In the genomic region with DNA sequence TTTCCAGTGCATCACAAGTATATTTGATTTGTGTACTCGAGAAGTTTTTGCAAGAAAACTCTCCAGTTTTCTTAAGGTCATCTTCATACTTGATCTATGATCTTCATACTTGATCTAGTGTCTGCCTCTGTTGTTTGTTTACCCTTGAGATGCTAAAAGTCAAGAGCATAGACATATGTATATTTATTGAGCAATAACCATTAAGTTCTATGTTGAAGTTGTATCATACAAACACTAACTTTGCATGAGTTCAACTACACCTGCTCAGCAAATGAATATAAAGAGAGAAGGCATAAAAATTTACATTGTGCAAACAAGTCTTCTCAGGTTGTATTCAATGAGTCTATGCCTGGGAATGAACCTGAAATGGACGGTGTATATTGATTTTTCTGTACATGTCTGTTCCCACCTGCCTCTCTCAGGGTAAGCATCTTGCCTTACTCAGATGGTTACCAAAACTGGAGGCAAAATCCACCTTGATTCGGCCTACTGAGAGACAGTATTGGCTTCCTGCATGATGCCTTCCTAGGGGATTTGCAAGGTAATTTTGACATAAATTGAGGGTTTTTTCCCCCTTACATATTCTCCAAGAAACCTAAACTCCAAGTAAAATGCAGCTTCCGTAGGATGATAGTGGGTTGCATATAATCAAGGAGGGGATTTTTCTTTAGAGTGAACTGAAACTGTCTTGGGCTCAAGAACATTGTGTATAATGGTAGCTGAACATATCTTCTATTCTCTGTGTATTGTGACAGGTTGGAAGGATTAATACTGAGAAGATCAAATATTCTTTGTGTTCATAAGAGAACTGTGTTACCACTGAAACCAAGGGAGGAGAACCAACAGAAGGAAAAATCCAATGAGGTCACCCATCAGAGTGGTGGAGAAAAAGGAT, we compare ENCODE assay signal across 15 cellular contexts.
DNase-seq lines count a peak whose midpoint lies in the region; ATAC-seq, FAIRE-seq and TF ChIP-seq lines count a peak whose summit lies in the region.
"Had no signal": no experiment of that assay in that cellular context is flagged by ENCODE, and none has a peak within 500 bp of the region (broad histone marks: within the 10 kb centered on the region; RNA-seq: fewer than 3 reads in every experiment).

No MANE protein-coding gene starts in this region.

- WGBS in prostate gland = 86% methylated on average over 4 of the region's 4 CpGs

- intact Hi-C loops in prostate gland (cut with DNase I) = no loop called here

- no peak for TF ChIP-seq POLR2A in prostate gland (IDR thresholded peaks at IDR 0.05)

- H3K27ac ChIP-seq in 22Rv1 (0 out of 2 replicates have a peak overlapping the region, but pooled peaks have one; percentile 17), prostate gland (no peak overlapping the region)

- DNase-seq in NCI-H526 treated with DMSO at 0.1 percent for 48 hours (lab: John Stamatoyannopoulos, UW) = peak; percentile 94
- no peak for DNase-seq in prostate gland (ENCODE audit: low spot score)
- DNase-seq in NCI-H1417 treated with DMSO at 0.1 percent for 48 hours (lab: John Stamatoyannopoulos, UW) = no peak
- DNase-seq: activated CD4-positive, CD25-positive, alpha-beta regulatory T cell; activated CD8-positive, alpha-beta memory T cell treated with anti-CD3 and anti-CD28 coated beads, Interleukin-2, amount 10 ng/mL, durations not matched to agents 7 days and 5 days; DMS 273 treated with DMSO at 0.1 percent for 48 hours; occipital lobe; RPMI8226; stimulated activated naive CD8-positive, alpha-beta T cell treated with anti-CD3 and anti-CD28 coated beads, Interleukin-15, amount 100 ng/mL, for 72 hours had no signal

- TF ChIP-seq CTCF in 22Rv1 (IDR thresholded peaks at IDR 0.05) (no peak), prostate gland (IDR thresholded peaks at IDR 0.05) (no peak)

- H3K4me3 ChIP-seq in prostate gland = no peak overlapping the region
- H3K4me3 ChIP-seq: skin epidermis had no signal

- peak; percentile 82 for FAIRE-seq in islet of Langerhans (lab: Jason Lieb, UNC)

- H3K4me1 ChIP-seq in prostate gland (replicated peaks) = no peaks in the 10 kb centered on the region

- H3K9me3 ChIP-seq in prostate gland = no peaks in the 10 kb centered on the region

- ATAC-seq in GM18502 (IDR thresholded peaks at IDR 0.05; ENCODE audit: poor library complexity, unreplicated experiment) (peak; percentile 47), HG03045 (IDR thresholded peaks at IDR 0.05; ENCODE audit: unreplicated experiment) (no peak), HG02763 (IDR thresholded peaks at IDR 0.05; ENCODE audit: unreplicated experiment) (no peak)
- ATAC-seq: activated CD8-positive, alpha-beta memory T cell treated with anti-CD3 and anti-CD28 coated beads, Interleukin-2, amount 10 ng/mL, durations not matched to agents 7 days and 5 days had no signal

- no peaks in the 10 kb centered on the region for H3K36me3 ChIP-seq in prostate gland

- no peaks in the 10 kb centered on the region for H3K27me3 ChIP-seq in prostate gland (replicated peaks; ENCODE audit: insufficient read depth)
